In the genomic region with DNA sequence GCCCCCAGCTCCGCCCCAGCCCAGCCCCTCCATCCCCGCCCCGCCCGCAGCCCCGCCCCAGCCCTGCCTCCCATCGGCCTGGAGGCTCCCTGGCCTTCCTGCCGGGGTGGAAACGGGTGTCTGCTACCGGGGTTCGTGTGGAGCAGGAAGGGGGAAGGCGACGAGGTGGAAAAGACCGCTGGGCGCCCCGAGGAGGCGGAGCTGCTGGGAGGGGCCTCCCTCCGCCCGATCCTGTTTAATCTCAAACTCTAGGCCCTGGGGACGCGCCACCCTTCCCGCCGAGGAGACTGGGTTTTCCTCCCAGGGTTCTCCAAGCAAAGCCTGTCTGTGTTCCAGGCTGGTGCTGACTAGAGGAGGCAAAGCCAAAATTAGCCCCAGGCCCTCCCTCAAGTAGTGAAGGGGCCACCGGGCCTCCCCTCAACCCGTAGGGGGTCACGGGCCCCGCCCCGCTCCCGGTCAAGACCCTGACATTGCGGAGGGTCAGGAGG, we compare ENCODE assay signal across 8 cellular contexts. TPM values are rescaled to one million over a fixed set of nuclear protein-coding genes. Genes with fewer than 3 reads are reported as not detected.
A peak's percentile ranks its signal among the peaks of the same experiment; 100 is the strongest.
DNase-seq lines count a peak whose midpoint lies in the region; ATAC-seq and TF ChIP-seq lines count a peak whose summit lies in the region.

No MANE protein-coding gene starts in this region.

- H2AFZ ChIP-seq in hepatocyte, result peak overlapping the region; percentile 57

- H3K79me2 ChIP-seq in hepatocyte, result no peaks in the 10 kb centered on the region

- H3K9me3 ChIP-seq in hepatocyte (ENCODE audit: low read depth), result no peaks in the 10 kb centered on the region

- WGBS in hepatocyte (ENCODE audit: low lambda C conversion rate, missing lambda C conversion rate), result 2% methylated on average over 19 of the region's 29 CpGs

- peak in 42 of 76 experiments; percentile 6 to 60 (median 32) for DNase-seq in HUDEP-2 (lab: John Stamatoyannopoulos, UW; ENCODE audit: unreplicated experiment in 76 of 76)
- DNase-seq in T-helper 22 cell (ENCODE audit: low read depth), result peak; percentile 47
- DNase-seq in astrocyte of the hippocampus (ENCODE audit: low read depth, low spot score), result peak; percentile 90
- DNase-seq in hepatocyte (ENCODE audit: low spot score), result peak; percentile 93
- peak; percentile 73 for DNase-seq in renal cortical epithelial cell (ENCODE audit: low read depth)
- DNase-seq in NCI-H2196 (lab: John Stamatoyannopoulos, UW; ENCODE audit: unreplicated experiment), result no peak

- TF ChIP-seq CTCF in hepatocyte (IDR thresholded peaks at IDR 0.05; ENCODE audit: poor library complexity), result no peak

- TF ChIP-seq POLR2A in GM15510 (IDR thresholded peaks at IDR 0.05; ENCODE audit: borderline replicate concordance, extremely low read depth, insufficient read length), result peak; percentile 52

- peaks cover 13% of the 10 kb centered on the region for H3K4me1 ChIP-seq in hepatocyte (ENCODE audit: insufficient read depth)

- no peaks in the 10 kb centered on the region for H3K9me2 ChIP-seq in hepatocyte (replicated peaks; ENCODE audit: insufficient read depth)

- peak overlapping the region; percentile 95 for H3K4me2 ChIP-seq in hepatocyte

- H3K27ac ChIP-seq in hepatocyte, result peak overlapping the region; percentile 99

- H3K4me3 ChIP-seq in hepatocyte, result peak overlapping the region; percentile 9

- no peaks in the 10 kb centered on the region for H3K27me3 ChIP-seq in hepatocyte

- ATAC-seq in GM19328 (IDR thresholded peaks at IDR 0.05; ENCODE audit: unreplicated experiment), result no peak

- H3K36me3 ChIP-seq in hepatocyte (replicated peaks; ENCODE audit: insufficient read depth, low read depth), result no peaks in the 10 kb centered on the region

- H4K20me1 ChIP-seq in hepatocyte (ENCODE audit: insufficient read depth, poor library complexity, severe bottlenecking), result no peaks in the 10 kb centered on the region

RNA-seq across cellular contexts. Expression of a gene that starts 16.2 kb away (rescaled TPM):
- not detected in 2 replicates for total RNA-seq in hepatocyte
- 0.38 and 0.69 TPM in 2 replicates for polyA plus RNA-seq in hepatocyte
- total RNA-seq in renal cortical epithelial cell, result 0.15 TPM in 1 of 2 replicates, not detected in the other

RNA-seq across cellular contexts. Expression of a gene that starts 41.6 kb away (rescaled TPM):
- total RNA-seq in hepatocyte (7.1 and 9.2 TPM in 2 replicates), renal cortical epithelial cell (8.7 and 9.8 TPM in 2 replicates)
- polyA plus RNA-seq in hepatocyte, result 21.7 and 25.1 TPM in 2 replicates

RNA-seq across cellular contexts. Expression of a gene that starts 48.9 kb away (rescaled TPM):
- not detected in 2 replicates for total RNA-seq in hepatocyte
- 0.86 and 1.3 TPM in 2 replicates for polyA plus RNA-seq in hepatocyte
- total RNA-seq in renal cortical epithelial cell, result 0.50 TPM in 1 of 2 replicates, not detected in the other

RNA-seq across cellular contexts. Expression of a gene that starts 56.5 kb away (rescaled TPM):
- total RNA-seq in hepatocyte, result 0.28 TPM in 1 of 2 replicates, not detected in the other
- polyA plus RNA-seq in hepatocyte, result 0.34 TPM in 1 of 2 replicates, not detected in the other
- total RNA-seq in renal cortical epithelial cell, result not detected in 2 replicates
